In genomic region chr16:525123-525519, GRCh38 we compare ENCODE assay signal across 9 cellular contexts. TPM values are rescaled to one million over a fixed set of nuclear protein-coding genes. Genes with fewer than 3 reads are reported as not detected.
DNase-seq lines count a peak whose midpoint lies in the region; ATAC-seq and TF ChIP-seq lines count a peak whose summit lies in the region.
"Had no signal": no experiment of that assay in that cellular context is flagged by ENCODE, and none has a peak within 500 bp of the region (broad histone marks: within the 10 kb centered on the region; RNA-seq: fewer than 3 reads in every experiment).

No MANE protein-coding gene starts in this region.

- ATAC-seq in gastrocnemius medialis (no peak), omental fat pad (ENCODE audit: low FRiP score) (no peak)
- ATAC-seq: lower lobe of right lung had no signal

- POLR2A ChIA-PET in RWPE1 (lab: Yijun Ruan, JAX; ENCODE audit: low non-redundant PET): no interaction called here

- no peaks in the 10 kb centered on the region for H3K9me3 ChIP-seq in gastrocnemius medialis
- H3K9me3 ChIP-seq: lower lobe of right lung had no signal

- peak; percentile 2 for TF ChIP-seq POLR2A in GM19193 (IDR thresholded peaks at IDR 0.05; ENCODE audit: extremely low read depth, insufficient read depth, insufficient read length)
- no peak for TF ChIP-seq POLR2A in gastrocnemius medialis (IDR thresholded peaks at IDR 0.05)

- peaks cover 26 to 39% of the 10 kb centered on the region in 2 donors for H3K4me1 ChIP-seq in gastrocnemius medialis

- peak overlapping the region; percentile 96 for H3K27ac ChIP-seq in RWPE1
- peak overlapping the region in 45 of 59 donors; percentile 5 to 100 (median 97) for H3K27ac ChIP-seq in dorsolateral prefrontal cortex
- peak overlapping the region; percentile 94 to 100 (median 98) for H3K27ac ChIP-seq in gastrocnemius medialis

- H3K36me3 ChIP-seq in gastrocnemius medialis: peaks cover 0 to 14% of the 10 kb centered on the region in 2 donors

- TF ChIP-seq CTCF in RWPE1 (conservative IDR thresholded peaks at IDR 0.05; ENCODE audit: low read depth) (no peak), dorsolateral prefrontal cortex (IDR thresholded peaks at IDR 0.05 in 54 of 56, conservative IDR thresholded peaks at IDR 0.05 in 2 of 56; ENCODE audit: low read depth in 1 of 56, partially characterized antibody in 56 of 56) (no peak), gastrocnemius medialis (IDR thresholded peaks at IDR 0.05 in 4 of 5, conservative IDR thresholded peaks at IDR 0.05 in 1 of 5) (no peak), omental fat pad (IDR thresholded peaks at IDR 0.05) (no peak)

- DNase-seq in RWPE1 (ENCODE audit: low spot score) (no peak), dorsolateral prefrontal cortex (no peak), gastrocnemius medialis (no peak), DMS 273 (lab: John Stamatoyannopoulos, UW; ENCODE audit: unreplicated experiment) (no peak), omental fat pad (ENCODE audit: low spot score) (no peak)
- DNase-seq in activated CD4-positive, alpha-beta T cell treated with anti-CD3 and anti-CD28 coated beads for 4 hours: no peak
- DNase-seq: lower lobe of right lung had no signal

- in situ Hi-C loops in gastrocnemius medialis (cut with MboI; ENCODE audit: low sequenced_read_pairs in 4 of 4): no loop called here

- intact Hi-C loops in dorsolateral prefrontal cortex (cut with DNase I): loop anchor here in 1 of 2 donors (5.0 kb wide), 1 partner anchor 123 kb away; the partner anchor contains the start of gene DECR2
- intact Hi-C loops in gastrocnemius medialis (cut with DNase I; ENCODE audit: low total_unique reads): no loop called here

- peak overlapping the region in 8 of 59 donors; percentile 79 to 93 (median 85) for H3K4me3 ChIP-seq in dorsolateral prefrontal cortex
- no peak overlapping the region for H3K4me3 ChIP-seq in gastrocnemius medialis

- H3K27me3 ChIP-seq in dorsolateral prefrontal cortex (no peaks in the 10 kb centered on the region), gastrocnemius medialis (no peaks in the 10 kb centered on the region)

- CTCF ChIA-PET in RWPE1 (lab: Yijun Ruan, JAX): no interaction called here

RNA-seq across cellular contexts. Expression of gene CAPN15, which starts 2.4 kb away (rescaled TPM):
- total RNA-seq in dorsolateral prefrontal cortex (10 to 100 TPM; 18.8 to 69.8 (median 34.2) TPM), gastrocnemius medialis (10 to 100 TPM; 22.3 to 37.8 (median 27.4) TPM), omental fat pad (10 to 100 TPM; 16.4 to 87.2 (median 22.0) TPM)

RNA-seq across cellular contexts. Expression of gene PRR35, which starts 35.1 kb away (rescaled TPM):
- total RNA-seq in dorsolateral prefrontal cortex (under 1 TPM in 29 of 120 experiments, not detected in 91; 0.17 to 0.90 (median 0.28) TPM), gastrocnemius medialis (not detected), omental fat pad (under 1 TPM in 1 of 4 donors, not detected in 3; 0.19 TPM)
- total RNA-seq: activated CD8-positive, alpha-beta memory T cell treated with anti-CD3 and anti-CD28 coated beads for 36 hours; lower lobe of right lung had no signal

RNA-seq across cellular contexts. Expression of gene NHLRC4, which starts 41.7 kb away (rescaled TPM):
- total RNA-seq in dorsolateral prefrontal cortex: 1 to 10 TPM in 19 of 120 experiments, under 1 TPM in 97, not detected in 4; 0.20 to 1.6 (median 0.60) TPM
- under 1 TPM; 0.42 to 0.56 (median 0.48) TPM for total RNA-seq in gastrocnemius medialis
- 1 to 10 TPM in 3 of 4 donors, under 1 TPM in 1; 0.24 to 5.5 (median 1.2) TPM for total RNA-seq in omental fat pad

RNA-seq across cellular contexts. Expression of gene PIGQ, which starts 44.6 kb away (rescaled TPM):
- total RNA-seq in dorsolateral prefrontal cortex (100 to 1,000 TPM in 8 of 120 experiments, 10 to 100 TPM in 112; 51.5 to 125 (median 72.9) TPM), gastrocnemius medialis (10 to 100 TPM; 22.2 to 47.3 (median 38.5) TPM), omental fat pad (10 to 100 TPM; 22.0 to 25.1 (median 23.8) TPM)
